In the genomic region with DNA sequence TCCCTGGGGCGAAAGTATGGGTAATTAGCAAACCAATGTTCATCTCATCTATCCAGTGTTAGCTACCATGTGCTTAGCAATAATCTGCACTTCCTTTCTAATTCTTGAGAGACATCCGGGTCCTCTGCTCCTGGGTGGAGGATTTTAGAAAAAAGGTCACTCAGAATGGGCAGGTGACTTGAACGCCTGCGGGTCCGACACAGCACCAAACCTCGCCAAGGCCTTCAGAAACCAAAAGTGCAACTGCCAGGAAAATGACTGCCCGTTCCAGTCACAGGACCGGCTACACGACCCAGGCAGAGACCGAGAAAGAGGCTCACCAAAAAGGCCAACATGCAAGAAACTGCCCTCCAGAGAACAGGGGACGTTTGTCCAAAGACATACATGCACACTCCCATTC, we compare ENCODE assay signal across 8 cellular contexts.
"Had no signal": no experiment of that assay in that cellular context is flagged by ENCODE, and none has a peak within 500 bp of the region (broad histone marks: within the 10 kb centered on the region; RNA-seq: fewer than 3 reads in every experiment).

No MANE protein-coding gene starts in this region.

- H3K4me3 ChIP-seq: GM12878 had no signal

- FAIRE-seq: G401.6, GM12878, GM12891, GM12892, GM18507, GM19239 had no signal

- ATAC-seq: GM12878 had no signal

- DNase-seq: GDM1, GF-D8 had no signal
